In genomic region chr6:134060491-134061106, GRCh38 we compare ENCODE assay signal across 11 cellular contexts. TPM values are rescaled to one million over a fixed set of nuclear protein-coding genes. Genes with fewer than 3 reads are reported as not detected.
DNase-seq lines count a peak whose midpoint lies in the region; ATAC-seq and TF ChIP-seq lines count a peak whose summit lies in the region.
"Had no signal": no experiment of that assay in that cellular context is flagged by ENCODE, and none has a peak within 500 bp of the region (broad histone marks: within the 10 kb centered on the region; RNA-seq: fewer than 3 reads in every experiment).

No MANE protein-coding gene starts in this region.

- no peaks in the 10 kb centered on the region for H3K36me3 ChIP-seq in neuronal stem cell (replicated peaks in 1 of 2; ENCODE audit: control insufficient read depth in 2 of 2, insufficient read depth in 2 of 2, low read length in 2 of 2)

- no peaks in the 10 kb centered on the region for H3K9me3 Mint-ChIP-seq in immature natural killer cell
- H3K9me3 Mint-ChIP-seq: activated naive CD4-positive, alpha-beta T cell treated with anti-CD3 and anti-CD28 coated beads for 36 hours had no signal

- H3K4me3 ChIP-seq in epithelial cell of esophagus (ENCODE audit: low read length) (no peak overlapping the region), neuronal stem cell (ENCODE audit: low read length in 2 of 2) (no peak overlapping the region)

- H2BK5ac ChIP-seq in neuronal stem cell (ENCODE audit: low read length): no peak overlapping the region

- no peak overlapping the region for H4K91ac ChIP-seq in neuronal stem cell (ENCODE audit: low read depth, low read length, poor library complexity)

- ATAC-seq in HG02981 (IDR thresholded peaks at IDR 0.05; ENCODE audit: unreplicated experiment): no peak

- H3K36me3 Mint-ChIP-seq in immature natural killer cell: no peaks in the 10 kb centered on the region

- H2BK12ac ChIP-seq in neuronal stem cell (ENCODE audit: low read length): no peak overlapping the region

- no peak overlapping the region for H2BK15ac ChIP-seq in neuronal stem cell (ENCODE audit: low read length)

- H2AFZ ChIP-seq in neuronal stem cell (ENCODE audit: low read length): peak overlapping the region; percentile 64

- H3K9me3 ChIP-seq in neuronal stem cell (replicated peaks in 1 of 2; ENCODE audit: control insufficient read depth in 2 of 2, insufficient read depth in 1 of 2, low read depth in 1 of 2, low read length in 2 of 2): no peaks in the 10 kb centered on the region

- no peak overlapping the region for H3K4me3 Mint-ChIP-seq in immature natural killer cell
- H3K4me3 Mint-ChIP-seq: activated naive CD4-positive, alpha-beta T cell treated with anti-CD3 and anti-CD28 coated beads for 36 hours had no signal

- no peak overlapping the region for H3K4me2 ChIP-seq in neuronal stem cell (ENCODE audit: insufficient read depth, low read length, poor library complexity, severe bottlenecking)

- no peak overlapping the region for H4K8ac ChIP-seq in neuronal stem cell (ENCODE audit: low read depth, low read length)

- no peak overlapping the region for H3K14ac ChIP-seq in neuronal stem cell (ENCODE audit: low read length)

- H3K27me3 ChIP-seq in neuronal stem cell (ENCODE audit: control insufficient read depth in 3 of 3, insufficient read depth in 3 of 3, low read depth in 1 of 3, low read length in 3 of 3): no peaks in the 10 kb centered on the region

- DNase-seq in GM03348 (ENCODE audit: low spot score) (peak; percentile 85), RKO (ENCODE audit: low spot score) (peak; percentile 18), epithelial cell of esophagus (ENCODE audit: low read depth) (peak; percentile 75), neuronal stem cell (ENCODE audit: low spot score) (no peak), immature natural killer cell (no peak), NCI-H2227 treated with DMSO at 0.1 percent for 48 hours (lab: John Stamatoyannopoulos, UW) (no peak), HEK293T (ENCODE audit: extremely low spot score) (no peak)
- DNase-seq: activated naive CD4-positive, alpha-beta T cell treated with anti-CD3 and anti-CD28 coated beads for 36 hours; GOT3; NCI-H2029 had no signal

- no peak overlapping the region for H2BK120ac ChIP-seq in neuronal stem cell (ENCODE audit: low read depth, low read length)

- H3K9ac ChIP-seq in neuronal stem cell (ENCODE audit: low read depth, low read length, poor library complexity): no peak overlapping the region

- POLR2A ChIA-PET in HEK293T (lab: Yijun Ruan, JAX): no interaction called here

- no peak overlapping the region for H2AK5ac ChIP-seq in neuronal stem cell (ENCODE audit: low read depth, low read length)

- TF ChIP-seq CTCF in epithelial cell of esophagus (IDR thresholded peaks at IDR 0.05; ENCODE audit: insufficient read depth, low read depth, low read length, missing control alignments): no peak

- peaks cover 0 to 4% (median 3%) of the 10 kb centered on the region in 3 donors for H3K27me3 Mint-ChIP-seq in immature natural killer cell (ENCODE audit: low read depth in 3 of 3)

- H3K4me1 Mint-ChIP-seq in immature natural killer cell: no peaks in the 10 kb centered on the region

- H3K4ac ChIP-seq in neuronal stem cell (ENCODE audit: low read length): no peak overlapping the region

- whole genome bisulfite sequencing in neuronal stem cell (ENCODE audit: extremely low coverage in 2 of 2, insufficient read length in 2 of 2, insufficient replicate concordance in 1 of 2), 2 donors: no CpG with 5 or more reads among the region's 5 CpGs

- peak overlapping the region; percentile 71 for H3K27ac ChIP-seq in neuronal stem cell (replicated peaks; ENCODE audit: low read length)

- CTCF ChIA-PET in HEK293T (lab: Yijun Ruan, JAX): interaction anchor here (0.6 to 1.3 kb wide), 2 partner anchors 137 to 1087 kb away, joined by 3 to 4 read pairs; no protein-coding TSS in a partner anchor

- H3K4me1 ChIP-seq in neuronal stem cell (ENCODE audit: control insufficient read depth in 2 of 2, insufficient read depth in 1 of 2, low read depth in 1 of 2, low read length in 2 of 2): peaks cover 12 to 25% of the 10 kb centered on the region in 2 donors

- H3K79me1 ChIP-seq in neuronal stem cell (ENCODE audit: low read depth, low read length): no peaks in the 10 kb centered on the region

- H3K18ac ChIP-seq in neuronal stem cell (ENCODE audit: low read length): no peak overlapping the region

- H3K23ac ChIP-seq in neuronal stem cell (ENCODE audit: low read depth, low read length, poor library complexity): no peak overlapping the region

- no peak overlapping the region for H3K27ac Mint-ChIP-seq in immature natural killer cell
- H3K27ac Mint-ChIP-seq: activated naive CD4-positive, alpha-beta T cell treated with anti-CD3 and anti-CD28 coated beads for 36 hours had no signal

TF ChIP-seq in HEK293T, 16 proteins besides CTCF, POLR2A, EP300 and RAD21:
- TF ChIP-seq LEF1 (IDR thresholded peaks at IDR 0.05; ENCODE audit: borderline replicate concordance) (no peak), FOXM1 (IDR thresholded peaks at IDR 0.05; ENCODE audit: borderline replicate concordance) (no peak), TARDBP (IDR thresholded peaks at IDR 0.05) (no peak), FOXA1 (IDR thresholded peaks at IDR 0.05) (no peak)

RNA-seq across cellular contexts. Expression of gene SLC2A12, which starts 8.2 kb away (rescaled TPM):
- 18.1 TPM for polyA plus RNA-seq in neuronal stem cell (2013, experiment 1 of 2)
- 19.1 TPM for polyA plus RNA-seq in neuronal stem cell (2013, experiment 2 of 2)
- under 1 TPM in 1 of 3 donors, not detected in 2; 0.06 TPM for polyA plus RNA-seq in immature natural killer cell

Comparison
In these comparisons a context has a peak if more than half of its experiments do, and no peak if none do; other contexts are left out.
1. DNase-seq: peak in GM03348 (single experiment), RKO (single experiment) and epithelial cell of esophagus (single experiment); none in neuronal stem cell (single experiment), immature natural killer cell (0 of 3), NCI-H2227 treated with DMSO at 0.1 percent for 48 hours (single experiment) and HEK293T (single experiment).